Comparison of ENCODE assay signal across 36 cellular contexts in the genomic region with DNA sequence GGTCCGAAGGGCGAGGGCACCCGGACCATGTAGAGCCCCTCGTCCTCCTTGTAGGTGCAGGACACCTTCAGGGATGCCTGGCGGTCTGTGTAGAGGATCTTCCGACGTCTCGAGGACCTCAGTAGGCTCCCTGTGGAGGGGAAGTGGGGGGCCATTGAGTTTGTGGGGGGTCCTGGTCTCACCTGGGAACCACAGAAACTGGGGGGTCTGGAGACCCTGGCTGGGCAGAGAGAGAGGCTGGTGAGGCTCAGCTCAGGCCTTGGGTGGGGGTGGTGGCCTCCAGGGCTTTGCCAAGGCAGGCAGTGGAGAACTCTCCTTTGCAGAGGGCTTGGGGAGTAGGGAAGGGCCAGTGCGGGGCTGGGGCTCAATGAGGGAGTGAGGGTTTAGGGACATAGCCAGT. TPM values are rescaled to one million over a fixed set of nuclear protein-coding genes. Genes with fewer than 3 reads are reported as not detected.
"Had no signal": no experiment of that assay in that cellular context is flagged by ENCODE, and none has a peak within 500 bp of the region (broad histone marks: within the 10 kb centered on the region; RNA-seq: fewer than 3 reads in every experiment).

No MANE protein-coding gene starts in this region.

- ATAC-seq: activated CD4-positive, alpha-beta T cell treated with anti-CD3 and anti-CD28 coated beads for 36 hours; activated CD8-positive, alpha-beta memory T cell treated with anti-CD3 and anti-CD28 coated beads, Interleukin-2, amount 10 ng/mL, durations not matched to agents 7 days and 5 days; activated CD8-positive, alpha-beta T cell treated with anti-CD3 and anti-CD28 coated beads, Interleukin-2, amount 10 ng/mL, durations not matched to agents 7 days and 5 days; activated naive CD4-positive, alpha-beta T cell treated with anti-CD3 and anti-CD28 coated beads, Interleukin-2, amount 50 U/mL, for 72 hours had no signal

- DNase-seq: activated CD4-positive, alpha-beta memory T cell treated with anti-CD3 and anti-CD28 coated beads for 36 hours; activated CD4-positive, alpha-beta T cell treated with anti-CD3 and anti-CD28 coated beads for 36 hours; activated CD4-positive, alpha-beta T cell treated with anti-CD3 and anti-CD28 coated beads, Interleukin-2, amount 10 ng/mL, durations not matched to agents 24 days and 14 days; activated CD4-positive, CD25-positive, alpha-beta regulatory T cell; activated CD4-positive, CD25-positive, alpha-beta regulatory T cell treated with anti-CD3 and anti-CD28 coated beads, Interleukin-2, amount 50 U/mL, for 72 hours; activated CD8-positive, alpha-beta memory T cell treated with anti-CD3 and anti-CD28 coated beads, Interleukin-2, amount 10 ng/mL, durations not matched to agents 7 days and 5 days; activated CD8-positive, alpha-beta memory T cell treated with anti-CD3 and anti-CD28 coated beads, Interleukin-2, amount 50 U/mL, for 4 hours; activated CD8-positive, alpha-beta T cell treated with anti-CD3 and anti-CD28 coated beads, Interleukin-2, amount 10 ng/mL, durations not matched to agents 7 days and 5 days; activated gamma-delta T cell; activated naive CD4-positive, alpha-beta T cell; activated naive CD4-positive, alpha-beta T cell treated with anti-CD3 and anti-CD28 coated beads, Interleukin-2, amount 10 ng/mL, durations not matched to agents 7 days and 5 days; activated naive CD8-positive, alpha-beta T cell treated with anti-CD3 and anti-CD28 coated beads, Interleukin-2, amount 10 ng/mL, durations not matched to agents 7 days and 5 days; activated T-cell treated with anti-CD3 and anti-CD28 coated beads, Interleukin-2, amount 50 U/mL, for 1 hour; activated T-cell treated with anti-CD3 and anti-CD28 coated beads, Interleukin-2, amount 50 U/mL, for 48 hours; central memory CD4-positive, alpha-beta T cell; cerebellar nuclear complex; colonic mucosa; effector CD8-positive, alpha-beta T cell; esophagus squamous epithelium; foreskin melanocyte; head of caudate nucleus; T-helper 2 cell had no signal

- H3K4me1 ChIP-seq: ascending aorta, breast epithelium, colonic mucosa had no signal

- H3K9me3 Mint-ChIP-seq: activated CD4-positive, alpha-beta memory T cell treated with anti-CD3 and anti-CD28 coated beads for 36 hours; activated CD4-positive, alpha-beta T cell treated with anti-CD3 and anti-CD28 coated beads, Interleukin-2, amount 10 ng/mL, durations not matched to agents 24 days and 14 days; activated naive CD4-positive, alpha-beta T cell treated with anti-CD3 and anti-CD28 coated beads, Interleukin-2, amount 10 ng/mL, durations not matched to agents 7 days and 5 days; activated naive CD4-positive, alpha-beta T cell treated with anti-CD3 and anti-CD28 coated beads, Interleukin-2, amount 50 U/mL, for 72 hours; activated naive CD8-positive, alpha-beta T cell treated with anti-CD3 and anti-CD28 coated beads, Interleukin-2, amount 10 ng/mL, durations not matched to agents 7 days and 5 days; activated T-helper 1 cell treated with anti-CD3 and anti-CD28 coated beads, Interleukin-12 subunit alpha, Interleukin-12 subunit beta, Interleukin-2, Interleukin-4 antibody, amounts not matched to agents 30 ng/mL and 10 ng/mL and 1 ng/mL, durations not matched to agents 14 hours and 24 hours and 36 hours; brain had no signal

- H3K36me3 Mint-ChIP-seq: activated CD4-positive, alpha-beta memory T cell treated with anti-CD3 and anti-CD28 coated beads for 36 hours; activated CD8-positive, alpha-beta memory T cell treated with anti-CD3 and anti-CD28 coated beads, Interleukin-2, amount 10 ng/mL, durations not matched to agents 7 days and 5 days; activated naive CD4-positive, alpha-beta T cell treated with anti-CD3 and anti-CD28 coated beads, Interleukin-2, amount 10 ng/mL, durations not matched to agents 7 days and 5 days; activated naive CD4-positive, alpha-beta T cell treated with anti-CD3 and anti-CD28 coated beads, Interleukin-2, amount 50 U/mL, for 72 hours; activated naive CD8-positive, alpha-beta T cell treated with anti-CD3 and anti-CD28 coated beads, Interleukin-2, amount 10 ng/mL, durations not matched to agents 7 days and 5 days; brain had no signal

- H3K27me3 Mint-ChIP-seq: activated CD4-positive, alpha-beta memory T cell treated with anti-CD3 and anti-CD28 coated beads for 36 hours; activated CD4-positive, alpha-beta T cell treated with anti-CD3 and anti-CD28 coated beads, Interleukin-2, amount 10 ng/mL, durations not matched to agents 24 days and 14 days; activated naive CD8-positive, alpha-beta T cell treated with anti-CD3 and anti-CD28 coated beads, Interleukin-2, amount 10 ng/mL, durations not matched to agents 7 days and 5 days had no signal

- H3K4me3 ChIP-seq: ascending aorta, breast epithelium, cardiac muscle cell, colonic mucosa, esophagus squamous epithelium had no signal

- H3K36me3 ChIP-seq: ascending aorta, breast epithelium, cardiac muscle cell, colonic mucosa, esophagus squamous epithelium had no signal

- H3K27ac ChIP-seq: ascending aorta, breast epithelium, cardiac muscle cell, colonic mucosa, epithelial cell of prostate, esophagus squamous epithelium had no signal

- H3K4me1 Mint-ChIP-seq: activated CD4-positive, alpha-beta T cell treated with anti-CD3 and anti-CD28 coated beads for 36 hours; activated CD4-positive, alpha-beta T cell treated with anti-CD3 and anti-CD28 coated beads, Interleukin-2, amount 10 ng/mL, durations not matched to agents 24 days and 14 days; activated CD8-positive, alpha-beta memory T cell treated with anti-CD3 and anti-CD28 coated beads, Interleukin-2, amount 10 ng/mL, durations not matched to agents 7 days and 5 days; activated naive CD4-positive, alpha-beta T cell treated with anti-CD3 and anti-CD28 coated beads, Interleukin-2, amount 10 ng/mL, durations not matched to agents 7 days and 5 days; activated naive CD8-positive, alpha-beta T cell treated with anti-CD3 and anti-CD28 coated beads, Interleukin-2, amount 10 ng/mL, durations not matched to agents 7 days and 5 days had no signal

- H3K9me3 ChIP-seq: ascending aorta, breast epithelium, colonic mucosa, esophagus squamous epithelium had no signal

- H3K4me3 Mint-ChIP-seq: activated CD4-positive, alpha-beta memory T cell treated with anti-CD3 and anti-CD28 coated beads for 36 hours; activated CD4-positive, alpha-beta T cell treated with anti-CD3 and anti-CD28 coated beads for 36 hours; activated CD4-positive, alpha-beta T cell treated with anti-CD3 and anti-CD28 coated beads, Interleukin-2, amount 10 ng/mL, durations not matched to agents 24 days and 14 days; activated CD8-positive, alpha-beta memory T cell treated with anti-CD3 and anti-CD28 coated beads, Interleukin-2, amount 10 ng/mL, durations not matched to agents 7 days and 5 days; activated CD8-positive, alpha-beta T cell treated with anti-CD3 and anti-CD28 coated beads, Interleukin-2, amount 10 ng/mL, durations not matched to agents 7 days and 5 days; activated naive CD4-positive, alpha-beta T cell treated with anti-CD3 and anti-CD28 coated beads, Interleukin-2, amount 10 ng/mL, durations not matched to agents 7 days and 5 days; activated naive CD8-positive, alpha-beta T cell treated with anti-CD3 and anti-CD28 coated beads, Interleukin-2, amount 10 ng/mL, durations not matched to agents 7 days and 5 days; activated T-helper 1 cell treated with anti-CD3 and anti-CD28 coated beads, Interleukin-12 subunit alpha, Interleukin-12 subunit beta, Interleukin-2, Interleukin-4 antibody, amounts not matched to agents 30 ng/mL and 10 ng/mL and 1 ng/mL, durations not matched to agents 14 hours and 24 hours and 36 hours; brain had no signal

- H3K27me3 ChIP-seq: ascending aorta, breast epithelium, cardiac muscle cell, colonic mucosa, esophagus squamous epithelium had no signal

- FAIRE-seq: endometrium, endothelial cell of umbilical vein had no signal

- H3K27ac Mint-ChIP-seq: activated CD4-positive, alpha-beta memory T cell treated with anti-CD3 and anti-CD28 coated beads for 36 hours; activated CD4-positive, alpha-beta T cell treated with anti-CD3 and anti-CD28 coated beads for 36 hours; activated CD4-positive, alpha-beta T cell treated with anti-CD3 and anti-CD28 coated beads, Interleukin-2, amount 10 ng/mL, durations not matched to agents 24 days and 14 days; activated CD8-positive, alpha-beta memory T cell treated with anti-CD3 and anti-CD28 coated beads, Interleukin-2, amount 10 ng/mL, durations not matched to agents 7 days and 5 days; activated CD8-positive, alpha-beta T cell treated with anti-CD3 and anti-CD28 coated beads, Interleukin-2, amount 10 ng/mL, durations not matched to agents 7 days and 5 days; activated naive CD4-positive, alpha-beta T cell treated with anti-CD3 and anti-CD28 coated beads, Interleukin-2, amount 10 ng/mL, durations not matched to agents 7 days and 5 days; activated naive CD4-positive, alpha-beta T cell treated with anti-CD3 and anti-CD28 coated beads, Interleukin-2, amount 50 U/mL, for 72 hours; activated naive CD8-positive, alpha-beta T cell treated with anti-CD3 and anti-CD28 coated beads, Interleukin-2, amount 10 ng/mL, durations not matched to agents 7 days and 5 days; activated T-helper 1 cell treated with anti-CD3 and anti-CD28 coated beads, Interleukin-12 subunit alpha, Interleukin-12 subunit beta, Interleukin-2, Interleukin-4 antibody, amounts not matched to agents 30 ng/mL and 10 ng/mL and 1 ng/mL, durations not matched to agents 14 hours and 24 hours and 36 hours; brain had no signal

RNA-seq across cellular contexts. Expression of a gene that starts 19.0 kb away (rescaled TPM):
- total RNA-seq: activated CD4-positive, alpha-beta memory T cell treated with anti-CD3 and anti-CD28 coated beads for 36 hours; activated CD4-positive, alpha-beta T cell treated with anti-CD3 and anti-CD28 coated beads for 36 hours; activated CD4-positive, alpha-beta T cell treated with anti-CD3 and anti-CD28 coated beads, Interleukin-2, amount 10 ng/mL, durations not matched to agents 24 days and 14 days; activated CD8-positive, alpha-beta memory T cell treated with anti-CD3 and anti-CD28 coated beads for 36 hours; activated CD8-positive, alpha-beta memory T cell treated with anti-CD3 and anti-CD28 coated beads, Interleukin-2, amount 10 ng/mL, durations not matched to agents 7 days and 5 days; activated CD8-positive, alpha-beta T cell treated with anti-CD3 and anti-CD28 coated beads, Interleukin-2, amount 10 ng/mL, durations not matched to agents 7 days and 5 days; activated naive CD4-positive, alpha-beta T cell treated with anti-CD3 and anti-CD28 coated beads, Interleukin-2, amount 50 U/mL, for 72 hours; activated naive CD8-positive, alpha-beta T cell treated with anti-CD3 and anti-CD28 coated beads, Interleukin-2, amount 10 ng/mL, durations not matched to agents 7 days and 5 days; activated T-helper 1 cell treated with anti-CD3 and anti-CD28 coated beads, Interleukin-12 subunit alpha, Interleukin-12 subunit beta, Interleukin-2, Interleukin-4 antibody, amounts not matched to agents 30 ng/mL and 10 ng/mL and 1 ng/mL, durations not matched to agents 14 hours and 24 hours and 36 hours; fibroblast of lung; fibroblast of villous mesenchyme; T-helper 1 cell treated with Interleukin-12 subunit alpha and Interleukin-12 subunit beta and Interleukin-4 antibody, amounts not matched to agents 30 ng/mL and 1 ng/mL, for 36 hours had no signal
- polyA plus RNA-seq: cardiac muscle cell, fibroblast of lung had no signal

RNA-seq across cellular contexts. Expression of a gene that starts 50.0 kb away (rescaled TPM):
- total RNA-seq: activated CD4-positive, alpha-beta memory T cell treated with anti-CD3 and anti-CD28 coated beads for 36 hours; activated CD4-positive, alpha-beta T cell treated with anti-CD3 and anti-CD28 coated beads for 36 hours; activated CD4-positive, alpha-beta T cell treated with anti-CD3 and anti-CD28 coated beads, Interleukin-2, amount 10 ng/mL, durations not matched to agents 24 days and 14 days; activated CD8-positive, alpha-beta memory T cell treated with anti-CD3 and anti-CD28 coated beads for 36 hours; activated CD8-positive, alpha-beta T cell treated with anti-CD3 and anti-CD28 coated beads, Interleukin-2, amount 10 ng/mL, durations not matched to agents 7 days and 5 days; activated naive CD4-positive, alpha-beta T cell treated with anti-CD3 and anti-CD28 coated beads, Interleukin-2, amount 50 U/mL, for 72 hours; activated T-helper 1 cell treated with anti-CD3 and anti-CD28 coated beads, Interleukin-12 subunit alpha, Interleukin-12 subunit beta, Interleukin-2, Interleukin-4 antibody, amounts not matched to agents 30 ng/mL and 10 ng/mL and 1 ng/mL, durations not matched to agents 14 hours and 24 hours and 36 hours; ascending aorta; cardiac muscle cell; dermis microvascular lymphatic vessel endothelial cell; endothelial cell of umbilical vein; fibroblast of villous mesenchyme; T-helper 1 cell treated with Interleukin-12 subunit alpha and Interleukin-12 subunit beta and Interleukin-4 antibody, amounts not matched to agents 30 ng/mL and 1 ng/mL, for 36 hours had no signal
- polyA plus RNA-seq: cardiac muscle cell, endothelial cell of umbilical vein had no signal
